8 cellular contexts compared by ENCODE assay signal in the genomic region with DNA sequence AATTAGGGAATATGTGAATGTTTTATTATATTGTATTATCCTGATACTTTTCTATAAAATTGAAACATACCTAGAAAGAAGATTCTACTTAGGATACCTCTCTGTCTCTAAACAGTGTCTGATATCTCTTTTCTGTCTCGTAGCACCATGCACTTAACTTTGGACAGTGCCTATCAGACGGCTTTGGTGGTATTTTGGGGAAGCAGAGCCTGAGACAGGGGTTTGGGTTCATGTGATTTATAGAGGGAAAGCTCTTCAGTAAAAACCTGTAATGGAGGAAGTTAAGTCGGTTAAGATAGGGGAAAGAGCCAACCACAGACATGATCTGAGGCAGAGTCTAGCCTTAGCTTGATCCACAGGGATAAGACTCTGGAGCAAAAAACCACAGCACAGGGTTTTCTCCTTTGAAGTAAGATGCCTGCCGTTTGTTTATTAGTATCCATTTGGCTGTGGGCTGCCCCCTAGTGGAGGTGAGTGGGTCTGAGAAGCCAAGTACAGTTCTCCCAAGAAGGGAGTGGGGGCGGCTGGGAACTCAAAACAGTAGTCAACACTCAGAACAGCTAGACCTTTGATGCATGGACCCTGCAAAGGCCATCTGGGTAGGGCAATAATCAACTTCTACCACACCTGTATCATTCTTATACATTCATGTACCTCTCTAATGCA.
A peak's percentile ranks its signal among the peaks of the same experiment; 100 is the strongest.
DNase-seq lines count a peak whose midpoint lies in the region; ATAC-seq, FAIRE-seq and TF ChIP-seq lines count a peak whose summit lies in the region.

No MANE protein-coding gene starts in this region.

- H3K27ac Mint-ChIP-seq in activated T-helper 2 cell treated with anti-CD3 and anti-CD28 coated beads, Interferon-gamma antibody, Interleukin-2, Interleukin-4, amounts not matched to agents 10 μg/mL and 5 μg/mL and 100 μg/mL, durations not matched to agents 14 hours and 24 hours and 36 hours, result no peak overlapping the region

- peak; percentile 90 for ATAC-seq in HG02610 (IDR thresholded peaks at IDR 0.05; ENCODE audit: unreplicated experiment)

- intact Hi-C loops in activated T-helper 2 cell treated with anti-CD3 and anti-CD28 coated beads, Interferon-gamma antibody, Interleukin-2, Interleukin-4, amounts not matched to agents 10 μg/mL and 5 μg/mL and 100 μg/mL, durations not matched to agents 14 hours and 24 hours and 36 hours (cut with micrococcal nuclease), result loop anchor here (1.0 kb wide), 1 partner anchor 69 kb away; no protein-coding TSS in a partner anchor

- in situ Hi-C loops in ACHN (cut with HindIII; ENCODE audit: low pct_ligation_motif_present, low pct_unique_long_range_greater_than_20kb, low sequenced_read_pairs), result no loop called here

- peak; percentile 82 for TF ChIP-seq CTCF in GM12872 (IDR thresholded peaks at IDR 0.05; ENCODE audit: insufficient read depth, low read depth, low read length)

- no peaks in the 10 kb centered on the region for H3K36me3 Mint-ChIP-seq in activated T-helper 2 cell treated with anti-CD3 and anti-CD28 coated beads, Interferon-gamma antibody, Interleukin-2, Interleukin-4, amounts not matched to agents 10 μg/mL and 5 μg/mL and 100 μg/mL, durations not matched to agents 14 hours and 24 hours and 36 hours (ENCODE audit: low read depth)

- no peaks in the 10 kb centered on the region for H3K4me1 Mint-ChIP-seq in activated T-helper 2 cell treated with anti-CD3 and anti-CD28 coated beads, Interferon-gamma antibody, Interleukin-2, Interleukin-4, amounts not matched to agents 10 μg/mL and 5 μg/mL and 100 μg/mL, durations not matched to agents 14 hours and 24 hours and 36 hours (ENCODE audit: low read depth)

- FAIRE-seq in HTR-8/SVneo (lab: Jason Lieb, UNC), result no peak

- no peaks in the 10 kb centered on the region for H3K27me3 Mint-ChIP-seq in activated T-helper 2 cell treated with anti-CD3 and anti-CD28 coated beads, Interferon-gamma antibody, Interleukin-2, Interleukin-4, amounts not matched to agents 10 μg/mL and 5 μg/mL and 100 μg/mL, durations not matched to agents 14 hours and 24 hours and 36 hours (ENCODE audit: low read depth)

- no peaks in the 10 kb centered on the region for H3K9me3 Mint-ChIP-seq in activated T-helper 2 cell treated with anti-CD3 and anti-CD28 coated beads, Interferon-gamma antibody, Interleukin-2, Interleukin-4, amounts not matched to agents 10 μg/mL and 5 μg/mL and 100 μg/mL, durations not matched to agents 14 hours and 24 hours and 36 hours

- DNase-seq in ACHN, result peak; percentile 64
- DNase-seq in NCI-H146 (lab: John Stamatoyannopoulos, UW), result peak; percentile 49
- DNase-seq in activated T-helper 2 cell treated with anti-CD3 and anti-CD28 coated beads, Interferon-gamma antibody, Interleukin-2, Interleukin-4, amounts not matched to agents 10 μg/mL and 5 μg/mL and 100 μg/mL, durations not matched to agents 14 hours and 24 hours and 36 hours (ENCODE audit: low spot score), result peak; percentile 20
- peak; percentile 46 for DNase-seq in iPS DF 4.7 (ENCODE audit: extremely low read depth, low spot score)
- DNase-seq in stimulated activated CD4-positive, alpha-beta T cell treated with anti-CD3 and anti-CD28 coated beads, Interleukin-4, amount 100 ng/mL, for 24 hours, result peak; percentile 5
- no peak for DNase-seq in HTR-8/SVneo (ENCODE audit: insufficient read length, low spot score)

- H3K4me3 Mint-ChIP-seq in activated T-helper 2 cell treated with anti-CD3 and anti-CD28 coated beads, Interferon-gamma antibody, Interleukin-2, Interleukin-4, amounts not matched to agents 10 μg/mL and 5 μg/mL and 100 μg/mL, durations not matched to agents 14 hours and 24 hours and 36 hours (ENCODE audit: low read depth), result no peak overlapping the region
